In the genomic region with DNA sequence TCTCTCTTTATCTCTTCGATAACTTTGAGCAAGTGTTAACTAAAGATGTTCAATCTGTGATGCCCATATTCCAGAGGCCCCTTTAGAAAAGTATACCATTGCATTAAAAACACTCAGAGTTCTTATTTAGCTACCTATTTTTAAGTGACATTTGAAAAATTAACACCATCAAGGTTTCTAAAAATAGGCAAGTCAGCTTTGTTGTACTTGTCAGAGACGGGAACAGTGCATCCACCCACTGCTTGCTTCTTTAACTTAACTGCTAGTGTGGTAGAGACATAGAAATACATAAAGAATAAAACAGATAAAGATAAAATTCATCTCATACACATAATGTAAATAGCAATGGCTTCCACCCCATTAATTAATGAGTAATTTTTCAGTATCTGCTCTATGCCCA, we compare ENCODE assay signal across 15 cellular contexts.
A peak's percentile ranks its signal among the peaks of the same experiment; 100 is the strongest.
DNase-seq lines count a peak whose midpoint lies in the region; TF ChIP-seq lines count a peak whose summit lies in the region.
"Had no signal": no experiment of that assay in that cellular context is flagged by ENCODE, and none has a peak within 500 bp of the region (broad histone marks: within the 10 kb centered on the region; RNA-seq: fewer than 3 reads in every experiment).

No MANE protein-coding gene starts in this region.

- H3K27me3 ChIP-seq in dorsolateral prefrontal cortex (no peaks in the 10 kb centered on the region), MG63 (peaks cover 12% of the 10 kb centered on the region; the same call in 1 of the 2 replicates)
- no peaks in the 10 kb centered on the region for H3K27me3 ChIP-seq in effector memory CD4-positive, alpha-beta T cell (replicated peaks; ENCODE audit: control insufficient read depth, insufficient read depth, low read length, poor library complexity, severe bottlenecking)

- H3K4me3 ChIP-seq in dorsolateral prefrontal cortex, result no peak overlapping the region
- H3K4me3 ChIP-seq in MG63, result no peak overlapping the region
- no peak overlapping the region for H3K4me3 ChIP-seq in effector memory CD4-positive, alpha-beta T cell (ENCODE audit: insufficient read depth, low read depth, low read length, poor library complexity, severe bottlenecking)
- H3K4me3 ChIP-seq: HAP-1 had no signal

- intact Hi-C loops in dorsolateral prefrontal cortex (cut with DNase I), result no loop called here

- no peaks in the 10 kb centered on the region for H3K9me3 ChIP-seq in MG63
- no peaks in the 10 kb centered on the region for H3K9me3 ChIP-seq in effector memory CD4-positive, alpha-beta T cell (ENCODE audit: control insufficient read depth, low read length)
- H3K9me3 ChIP-seq: HAP-1 had no signal

- H3K4me1 ChIP-seq in effector memory CD4-positive, alpha-beta T cell (ENCODE audit: control insufficient read depth, insufficient read depth, low read length, poor library complexity, severe bottlenecking), result no peaks in the 10 kb centered on the region

- DNase-seq in NCI-H446 treated with DMSO at 0.1 percent for 48 hours (lab: John Stamatoyannopoulos, UW), result peak; percentile 18
- DNase-seq in NCI-H446 (lab: John Stamatoyannopoulos, UW), result no peak
- no peak for DNase-seq in dorsolateral prefrontal cortex
- peak; percentile 31 for DNase-seq in middle frontal gyrus (ENCODE audit: extremely low spot score, low spot score)
- no peak for DNase-seq in substantia nigra (lab: John Stamatoyannopoulos, UW)
- no peak for DNase-seq in MG63
- DNase-seq in effector memory CD4-positive, alpha-beta T cell, result no peak
- DNase-seq in T-helper 9 cell, result no peak
- DNase-seq: CD8-positive, alpha-beta T cell; COR-L47; DMS153; DMS79 treated with DMSO at 0.1 percent for 48 hours; EL had no signal

- no peak for TF ChIP-seq CTCF in dorsolateral prefrontal cortex (IDR thresholded peaks at IDR 0.05 in 54 of 56, conservative IDR thresholded peaks at IDR 0.05 in 2 of 56; ENCODE audit: low read depth in 1 of 56, partially characterized antibody in 56 of 56)

- no peaks in the 10 kb centered on the region for H3K36me3 ChIP-seq in MG63
- no peaks in the 10 kb centered on the region for H3K36me3 ChIP-seq in effector memory CD4-positive, alpha-beta T cell (ENCODE audit: control insufficient read depth, insufficient read depth, low read length)
- H3K36me3 ChIP-seq: HAP-1 had no signal

- H3K27ac ChIP-seq in dorsolateral prefrontal cortex (peak overlapping the region in 56 of 59 donors; percentile 1 to 93 (median 76)), substantia nigra (ENCODE audit: low read depth, low read length, poor library complexity, severe bottlenecking) (peak overlapping the region; percentile 0)
- H3K27ac ChIP-seq in effector memory CD4-positive, alpha-beta T cell (ENCODE audit: insufficient read depth, low read length, poor library complexity, severe bottlenecking), result no peak overlapping the region
- H3K27ac ChIP-seq: 22Rv1 had no signal

Comparison
In these comparisons a context has a peak if more than half of its experiments do, and no peak if none do; other contexts are left out.
1. DNase-seq: peak in NCI-H446 treated with DMSO at 0.1 percent for 48 hours (single experiment) and middle frontal gyrus (single experiment); none in NCI-H446 (0 of 2), dorsolateral prefrontal cortex (0 of 10), substantia nigra (0 of 49), MG63 (single experiment), effector memory CD4-positive, alpha-beta T cell (0 of 3) and T-helper 9 cell (single experiment).